8 cellular contexts compared by ENCODE assay signal in the genomic region with DNA sequence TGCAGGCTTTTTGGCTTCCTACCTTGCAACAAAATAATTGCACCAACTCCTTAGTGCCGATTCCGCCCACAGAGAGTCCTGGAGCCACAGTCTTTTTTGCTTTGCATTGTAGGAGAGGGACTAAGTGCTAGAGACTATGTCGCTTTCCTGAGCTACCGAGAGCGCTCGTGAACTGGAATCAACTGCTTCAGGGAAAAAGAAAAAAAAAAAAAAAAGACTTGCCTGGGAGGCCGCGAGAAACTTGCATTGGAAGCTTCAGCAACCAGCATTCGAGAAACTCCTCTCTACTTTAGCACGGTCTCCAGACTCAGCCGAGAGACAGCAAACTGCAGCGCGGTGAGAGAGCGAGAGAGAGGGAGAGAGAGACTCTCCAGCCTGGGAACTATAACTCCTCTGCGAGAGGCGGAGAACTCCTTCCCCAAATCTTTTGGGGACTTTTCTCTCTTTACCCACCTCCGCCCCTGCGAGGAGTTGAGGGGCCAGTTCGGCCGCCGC. TPM values are rescaled to one million over a fixed set of nuclear protein-coding genes. Genes with fewer than 3 reads are reported as not detected.
A peak's percentile ranks its signal among the peaks of the same experiment; 100 is the strongest.
DNase-seq lines count a peak whose midpoint lies in the region; ATAC-seq and TF ChIP-seq lines count a peak whose summit lies in the region.

No MANE protein-coding gene starts in this region.

- H3K4me3 Mint-ChIP-seq in T-helper 17 cell = no peak overlapping the region
- H3K4me3 Mint-ChIP-seq in nephron progenitor cell = no peak overlapping the region

- DNase-seq in T-helper 17 cell (no peak), esophagus squamous epithelium (lab: John Stamatoyannopoulos, UW) (no peak), nephron progenitor cell (peak; percentile 33), DMS79 (lab: John Stamatoyannopoulos, UW) (no peak), iPS-NIHi7 (ENCODE audit: extremely low spot score) (no peak)

- no peak for TF ChIP-seq POLR2A in esophagus squamous epithelium (IDR thresholded peaks at IDR 0.05)

- peaks cover 41% of the 10 kb centered on the region for H3K27me3 Mint-ChIP-seq in T-helper 17 cell
- H3K27me3 Mint-ChIP-seq in nephron progenitor cell (ENCODE audit: low read depth, poor library complexity) = peaks cover 8% of the 10 kb centered on the region

- H3K27ac Mint-ChIP-seq in T-helper 17 cell (no peak overlapping the region), nephron progenitor cell (no peak overlapping the region)

- WGBS in esophagus squamous epithelium, 2 donors = 0% methylated on average over 15 to 18 of the region's 21 CpGs

- H3K4me1 ChIP-seq in BLaER1 (peaks cover 23% of the 10 kb centered on the region), esophagus squamous epithelium (peaks cover 9 to 48% (median 13%) of the 10 kb centered on the region in 3 donors)

- peaks cover 62% of the 10 kb centered on the region for H4K20me1 ChIP-seq in BLaER1

- peaks cover 41% of the 10 kb centered on the region for H3K36me3 ChIP-seq in BLaER1
- H3K36me3 ChIP-seq in esophagus squamous epithelium = no peaks in the 10 kb centered on the region

- H3K4me1 Mint-ChIP-seq in T-helper 17 cell (peaks cover 21% of the 10 kb centered on the region), nephron progenitor cell (peaks cover 26% of the 10 kb centered on the region)

- H3K36me3 Mint-ChIP-seq in T-helper 17 cell (ENCODE audit: low read depth) = no peaks in the 10 kb centered on the region
- peaks cover 36% of the 10 kb centered on the region for H3K36me3 Mint-ChIP-seq in nephron progenitor cell (ENCODE audit: low read depth)

- H3K9ac ChIP-seq in BLaER1 = peak overlapping the region; percentile 99

- H3K27ac ChIP-seq in BLaER1 (peak overlapping the region; percentile 98), esophagus squamous epithelium (peak overlapping the region; percentile 90 to 96 (median 92))

- H3K9me3 Mint-ChIP-seq in nephron progenitor cell = no peaks in the 10 kb centered on the region

- H3K4me3 ChIP-seq in BLaER1 (peak overlapping the region; percentile 96), esophagus squamous epithelium (peak overlapping the region; percentile 68 to 75 (median 70))

- peaks cover 10% of the 10 kb centered on the region; the same call in 1 of the 2 replicates for H3K9me3 ChIP-seq in BLaER1
- H3K9me3 ChIP-seq in T-helper 17 cell (ENCODE audit: control insufficient read depth, low read length, poor library complexity, severe bottlenecking) = peaks cover 7% of the 10 kb centered on the region
- no peaks in the 10 kb centered on the region for H3K9me3 ChIP-seq in esophagus squamous epithelium

- intact Hi-C loops in esophagus squamous epithelium (cut with DNase I) = no loop called here

- no peaks in the 10 kb centered on the region for H3K27me3 ChIP-seq in BLaER1
- peaks cover 0 to 4% (median 0%) of the 10 kb centered on the region in 4 donors for H3K27me3 ChIP-seq in esophagus squamous epithelium

- peak; percentile 2 for ATAC-seq in GM19043 (IDR thresholded peaks at IDR 0.05; ENCODE audit: low read depth, unreplicated experiment)
- peak; percentile 20 for ATAC-seq in HG03280 (IDR thresholded peaks at IDR 0.05; ENCODE audit: unreplicated experiment)
- ATAC-seq in T-helper 17 cell = peak; percentile 35

- H3K4me2 ChIP-seq in BLaER1 = 0 out of 2 replicates have a peak overlapping the region, but pooled peaks have one; percentile 10

- no peak for TF ChIP-seq CTCF in esophagus squamous epithelium (IDR thresholded peaks at IDR 0.05)
- no peak for TF ChIP-seq CTCF in nephron progenitor cell (IDR thresholded peaks at IDR 0.05)

RNA-seq across cellular contexts. Expression of a gene that starts 0.4 kb away (rescaled TPM):
- total RNA-seq in T-helper 17 cell = 1 to 10 TPM in 1 of 2 donors, under 1 TPM in 1; 0.97 to 1.7 TPM
- total RNA-seq in esophagus squamous epithelium = 1 to 10 TPM; 3.5 to 9.3 (median 4.6) TPM
